13 cellular contexts compared by ENCODE assay signal in the genomic region with DNA sequence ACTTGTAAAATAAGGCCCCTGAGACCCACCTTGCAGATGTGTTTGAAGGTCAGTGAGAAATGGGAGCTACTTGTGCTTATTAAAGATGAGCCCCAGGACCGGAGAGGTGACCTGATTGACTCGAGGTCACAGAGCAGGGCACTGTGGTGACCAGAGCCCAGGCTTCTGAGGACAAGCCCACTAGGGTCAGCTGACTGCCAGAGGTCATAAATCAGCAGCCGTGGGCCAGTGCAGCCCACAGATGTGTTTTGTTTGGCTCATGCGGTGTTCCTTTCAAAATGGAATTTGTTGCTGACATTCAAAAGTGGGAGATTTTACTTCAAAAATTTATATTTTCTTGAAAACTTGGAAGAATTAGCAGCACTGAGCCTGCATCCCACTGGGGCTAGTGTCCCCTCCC. TPM values are rescaled to one million over a fixed set of nuclear protein-coding genes. Genes with fewer than 3 reads are reported as not detected.
A peak's percentile ranks its signal among the peaks of the same experiment; 100 is the strongest.
DNase-seq lines count a peak whose midpoint lies in the region; ATAC-seq and FAIRE-seq lines count a peak whose summit lies in the region.
"Had no signal": no experiment of that assay in that cellular context is flagged by ENCODE, and none has a peak within 500 bp of the region (broad histone marks: within the 10 kb centered on the region; RNA-seq: fewer than 3 reads in every experiment).

No MANE protein-coding gene starts in this region.

- no peaks in the 10 kb centered on the region for H3K27me3 ChIP-seq in BLaER1 treated with 17β-estradiol and CSF1 and Interleukin-3, amounts not matched to agents 10 nM and 100 nM
- H3K27me3 ChIP-seq in adipocyte (replicated peaks; ENCODE audit: control insufficient read depth, insufficient read depth, low read length) (no peaks in the 10 kb centered on the region), trophoblast cell (ENCODE audit: insufficient read depth, low read length) (no peaks in the 10 kb centered on the region)
- H3K27me3 ChIP-seq: BE2C had no signal

- intact Hi-C loops in left ventricle myocardium superior (cut with micrococcal nuclease) = no loop called here

- peak overlapping the region in 2 of 11 experiments; percentile 48 to 57; a peak in 1 of 22 replicates for H3K27ac ChIP-seq in BLaER1 treated with 17β-estradiol and CSF1 and Interleukin-3, amounts not matched to agents 10 nM and 100 nM
- peak overlapping the region; percentile 95 for H3K27ac ChIP-seq in trophoblast cell (ENCODE audit: low read depth, low read length)

- H2BK5ac ChIP-seq in trophoblast cell (ENCODE audit: low read depth, low read length, poor library complexity) = peak overlapping the region; percentile 47

- peaks cover 0 to 100% (median 84%) of the 10 kb centered on the region in 11 experiments; a peak in 16 of 22 replicates for H4K20me1 ChIP-seq in BLaER1 treated with 17β-estradiol and CSF1 and Interleukin-3, amounts not matched to agents 10 nM and 100 nM

- H3K9ac ChIP-seq in BLaER1 treated with 17β-estradiol and CSF1 and Interleukin-3, amounts not matched to agents 10 nM and 100 nM = peak overlapping the region in 8 of 11 experiments; percentile 5 to 49 (median 28); a peak in 10 of 22 replicates
- H3K9ac ChIP-seq in adipocyte (ENCODE audit: low read length) (peak overlapping the region; percentile 75), trophoblast cell (ENCODE audit: low read length) (no peak overlapping the region)

- peaks cover 33 to 58% (median 46%) of the 10 kb centered on the region in 10 experiments for H3K4me1 ChIP-seq in BLaER1 treated with 17β-estradiol and CSF1 and Interleukin-3, amounts not matched to agents 10 nM and 100 nM
- peaks cover 69% of the 10 kb centered on the region for H3K4me1 ChIP-seq in adipocyte (ENCODE audit: control insufficient read depth, insufficient read depth, low read length)
- peaks cover 55 to 56% of the 10 kb centered on the region in 2 experiments for H3K4me1 ChIP-seq in trophoblast cell (ENCODE audit: control insufficient read depth in 1 of 2, insufficient read depth in 2 of 2, low read length in 2 of 2)
- H3K4me1 ChIP-seq: BE2C had no signal

- peak overlapping the region; percentile 73 for H3K14ac ChIP-seq in trophoblast cell (ENCODE audit: low read length)

- no peaks in the 10 kb centered on the region for H3K9me3 ChIP-seq in BLaER1 treated with 17β-estradiol and CSF1 and Interleukin-3, amounts not matched to agents 10 nM and 100 nM (replicated peaks in 1 of 11)
- H3K9me3 ChIP-seq in adipocyte (ENCODE audit: control insufficient read depth, low read length) (no peaks in the 10 kb centered on the region), trophoblast cell (ENCODE audit: insufficient read depth, low read depth, low read length) (peaks cover 2% of the 10 kb centered on the region)
- H3K9me3 ChIP-seq: BE2C had no signal

- no CpG with 5 or more reads among the region's 4 CpGs for WGBS in trophoblast cell (ENCODE audit: extremely low coverage, insufficient coverage, insufficient read length)

- H2AK5ac ChIP-seq in trophoblast cell (ENCODE audit: low read length) = peak overlapping the region; percentile 77

- H2BK12ac ChIP-seq in trophoblast cell (ENCODE audit: low read length) = peak overlapping the region; percentile 93

- H2AFZ ChIP-seq in trophoblast cell (ENCODE audit: insufficient read depth, low read length, poor library complexity) = peak overlapping the region; percentile 56

- no peak overlapping the region for H3K4me3 ChIP-seq in BLaER1 treated with 17β-estradiol and CSF1 and Interleukin-3, amounts not matched to agents 10 nM and 100 nM
- H3K4me3 ChIP-seq in adipocyte (ENCODE audit: low read length) (no peak overlapping the region), trophoblast cell (ENCODE audit: low read depth, low read length) (no peak overlapping the region)

- H3K18ac ChIP-seq in trophoblast cell (ENCODE audit: low read length) = peak overlapping the region; percentile 23

- no peak overlapping the region for H3K23ac ChIP-seq in trophoblast cell (ENCODE audit: low read length)

- peaks cover 28% of the 10 kb centered on the region for H3K79me1 ChIP-seq in trophoblast cell (ENCODE audit: low read length)

- ATAC-seq in left ventricle myocardium superior (peak; percentile 29), GM19351 (IDR thresholded peaks at IDR 0.05; ENCODE audit: unreplicated experiment) (no peak)

- H3K4me2 ChIP-seq in BLaER1 treated with 17β-estradiol and CSF1 and Interleukin-3, amounts not matched to agents 10 nM and 100 nM = peak overlapping the region in 10 of 11 experiments; percentile 3 to 60 (median 49); a peak in 17 of 22 replicates
- H3K4me2 ChIP-seq in trophoblast cell (ENCODE audit: low read length) = peak overlapping the region; percentile 5

- peak overlapping the region; percentile 61 for H3K4ac ChIP-seq in trophoblast cell (ENCODE audit: low read depth, low read length)

- peak overlapping the region; percentile 75 for H4K91ac ChIP-seq in trophoblast cell (ENCODE audit: low read depth, low read length)

- peaks cover 12% of the 10 kb centered on the region for H3K79me2 ChIP-seq in trophoblast cell (ENCODE audit: control insufficient read depth, insufficient read depth, low read length, poor library complexity)

- DNase-seq in adipocyte (ENCODE audit: low read depth) (peak; percentile 46), left ventricle myocardium superior (peak; percentile 45), trophoblast cell (no peak), frontal cortex (ENCODE audit: low spot score in 2 of 2) (no peak), CD1c-positive myeloid dendritic cell (ENCODE audit: extremely low spot score) (no peak), KG1 (lab: John Stamatoyannopoulos, UW) (no peak)
- DNase-seq: BE2C; cerebellar nuclear complex; NCI-H69; stimulated activated CD8-positive, alpha-beta memory T cell treated with anti-CD3 and anti-CD28 coated beads, Interleukin-4, amount 100 ng/mL, for 48 hours; T-helper 9 cell had no signal

- no peak for FAIRE-seq in frontal cortex (lab: Jason Lieb, UNC)

- H3K36me3 ChIP-seq in BLaER1 treated with 17β-estradiol and CSF1 and Interleukin-3, amounts not matched to agents 10 nM and 100 nM = peaks cover 0 to 96% (median 35%) of the 10 kb centered on the region in 11 experiments; a peak in 17 of 22 replicates
- peaks cover 5% of the 10 kb centered on the region for H3K36me3 ChIP-seq in adipocyte (ENCODE audit: control insufficient read depth, insufficient read depth, low read length, severe bottlenecking)
- peaks cover 4 to 23% of the 10 kb centered on the region in 2 experiments for H3K36me3 ChIP-seq in trophoblast cell (ENCODE audit: control insufficient read depth in 1 of 2, insufficient read depth in 2 of 2, low read length in 2 of 2)
- H3K36me3 ChIP-seq: BE2C had no signal

- no peak overlapping the region for H4K12ac ChIP-seq in trophoblast cell (ENCODE audit: low read depth, low read length)

- H4K8ac ChIP-seq in trophoblast cell (ENCODE audit: low read depth, low read length) = peak overlapping the region; percentile 61

- peak overlapping the region; percentile 92 for H2BK120ac ChIP-seq in trophoblast cell (ENCODE audit: insufficient read depth, low read length, poor library complexity)

RNA-seq across cellular contexts. Expression of gene JDP2, which starts 24.5 kb away (rescaled TPM):
- total RNA-seq in left ventricle myocardium superior = 24.7 TPM
- 39.5 and 42.3 TPM in 2 replicates for polyA plus RNA-seq in trophoblast cell (2013)
- total RNA-seq in frontal cortex = 5.3 TPM

Comparison
In these comparisons a context has a peak if more than half of its experiments do, and no peak if none do; other contexts are left out.
1. DNase-seq: peak in adipocyte (single experiment) and left ventricle myocardium superior (single experiment); none in trophoblast cell (0 of 2), frontal cortex (0 of 2), CD1c-positive myeloid dendritic cell (single experiment) and KG1 (single experiment).